Comparison of ENCODE assay signal across 18 cellular contexts in genomic region chr3:186224211-186224610, GRCh38.
DNase-seq lines count a peak whose midpoint lies in the region; ATAC-seq and TF ChIP-seq lines count a peak whose summit lies in the region.
"Had no signal": no experiment of that assay in that cellular context is flagged by ENCODE, and none has a peak within 500 bp of the region (broad histone marks: within the 10 kb centered on the region; RNA-seq: fewer than 3 reads in every experiment).

No MANE protein-coding gene starts in this region.

- H3K4me3 ChIP-seq in psoas muscle: no peak overlapping the region
- H3K4me3 ChIP-seq: A549; BLaER1 treated with 17β-estradiol and CSF1 and Interleukin-3, amounts not matched to agents 10 nM and 100 nM had no signal

- intact Hi-C loops in psoas muscle (cut with DNase I): no loop called here

- no peaks in the 10 kb centered on the region for H3K36me3 ChIP-seq in psoas muscle (ENCODE audit: insufficient read depth in 1 of 2, low read depth in 1 of 2)
- H3K36me3 ChIP-seq: BLaER1 treated with 17β-estradiol and CSF1 and Interleukin-3, amounts not matched to agents 10 nM and 100 nM had no signal

- no peaks in the 10 kb centered on the region for H3K27me3 ChIP-seq in psoas muscle (ENCODE audit: insufficient read depth in 3 of 3, low read length in 2 of 3)
- H3K27me3 ChIP-seq: BLaER1 treated with 17β-estradiol and CSF1 and Interleukin-3, amounts not matched to agents 10 nM and 100 nM had no signal

- H3K9me3 Mint-ChIP-seq in activated T-helper 17 cell treated with anti-CD3 and anti-CD28 coated beads, Interleukin-2, amount 50 U/mL, for 72 hours: no peaks in the 10 kb centered on the region
- H3K9me3 Mint-ChIP-seq: CD4-positive, alpha-beta T cell; CD8-positive, alpha-beta T cell had no signal

- peak; percentile 64 for DNase-seq in RPMI7951 (ENCODE audit: low read depth)
- no peak for DNase-seq in psoas muscle
- no peak for DNase-seq in NCI-H2029 treated with DMSO at 0.1 percent for 48 hours (lab: John Stamatoyannopoulos, UW)
- DNase-seq: AML-193; Caco-2; Calu3; CD4-positive, alpha-beta T cell; CD8-positive, alpha-beta T cell; DMS79 treated with DMSO at 0.1 percent for 48 hours; GF-D8 had no signal

- no peak for ATAC-seq in psoas muscle
- no peak for ATAC-seq in activated T-helper 17 cell treated with anti-CD3 and anti-CD28 coated beads, Interleukin-2, amount 50 U/mL, for 72 hours (replicated peaks)
- no peak for ATAC-seq in GM18858 (IDR thresholded peaks at IDR 0.05; ENCODE audit: unreplicated experiment)
- ATAC-seq: A549; CD8-positive, alpha-beta T cell had no signal

- no peak overlapping the region for H3K4me3 Mint-ChIP-seq in activated T-helper 17 cell treated with anti-CD3 and anti-CD28 coated beads, Interleukin-2, amount 50 U/mL, for 72 hours
- H3K4me3 Mint-ChIP-seq: B cell; CD4-positive, alpha-beta T cell; CD8-positive, alpha-beta T cell had no signal

- H3K4me1 ChIP-seq in psoas muscle: peaks cover 73% of the 10 kb centered on the region
- H3K4me1 ChIP-seq: A549, Caco-2 had no signal

- no peaks in the 10 kb centered on the region for H3K9me3 ChIP-seq in psoas muscle
- H3K9me3 ChIP-seq: A549; BLaER1 treated with 17β-estradiol and CSF1 and Interleukin-3, amounts not matched to agents 10 nM and 100 nM; Caco-2 had no signal

- peak overlapping the region; percentile 62 for H3K27ac ChIP-seq in cingulate gyrus (ENCODE audit: low read depth, low read length)
- peak overlapping the region; percentile 30 for H3K27ac ChIP-seq in psoas muscle
- H3K27ac ChIP-seq: 22Rv1; A549; BLaER1 treated with 17β-estradiol and CSF1 and Interleukin-3, amounts not matched to agents 10 nM and 100 nM; C4-2B had no signal

- H3K27me3 Mint-ChIP-seq in activated T-helper 17 cell treated with anti-CD3 and anti-CD28 coated beads, Interleukin-2, amount 50 U/mL, for 72 hours: peaks cover 39% of the 10 kb centered on the region

- no peaks in the 10 kb centered on the region for H3K4me1 Mint-ChIP-seq in activated T-helper 17 cell treated with anti-CD3 and anti-CD28 coated beads, Interleukin-2, amount 50 U/mL, for 72 hours

- WGBS in psoas muscle, 3 donors: 73 to 90% (median 75%) methylated on average over 5 of the region's 5 CpGs

- no peak overlapping the region for H3K27ac Mint-ChIP-seq in activated T-helper 17 cell treated with anti-CD3 and anti-CD28 coated beads, Interleukin-2, amount 50 U/mL, for 72 hours
- H3K27ac Mint-ChIP-seq: B cell; CD4-positive, alpha-beta T cell; CD8-positive, alpha-beta T cell had no signal

- no peak for TF ChIP-seq CTCF in psoas muscle (IDR thresholded peaks at IDR 0.05)

- no peaks in the 10 kb centered on the region for H3K36me3 Mint-ChIP-seq in activated T-helper 17 cell treated with anti-CD3 and anti-CD28 coated beads, Interleukin-2, amount 50 U/mL, for 72 hours (ENCODE audit: low read depth)
- H3K36me3 Mint-ChIP-seq: CD8-positive, alpha-beta T cell had no signal
